Comparison of ENCODE assay signal across 21 cellular contexts in genomic region chr6:168533428-168533827, GRCh38.
DNase-seq lines count a peak whose midpoint lies in the region; ATAC-seq and TF ChIP-seq lines count a peak whose summit lies in the region.
"Had no signal": no experiment of that assay in that cellular context is flagged by ENCODE, and none has a peak within 500 bp of the region (broad histone marks: within the 10 kb centered on the region; RNA-seq: fewer than 3 reads in every experiment).

No MANE protein-coding gene starts in this region.

- peak; percentile 89 for DNase-seq in NCI-H2029 treated with DMSO at 0.1 percent for 48 hours (lab: John Stamatoyannopoulos, UW)
- DNase-seq in fibroblast of pulmonary artery (ENCODE audit: low read depth), result peak; percentile 12
- peak; percentile 22 for DNase-seq in mucosa of gallbladder (ENCODE audit: low spot score)
- no peak for DNase-seq in stimulated activated CD4-positive, alpha-beta T cell treated with anti-CD3 and anti-CD28 coated beads, Interleukin-2, amount 100 ng/mL, for 24 hours
- DNase-seq in GM13977 (ENCODE audit: low spot score), result no peak
- no peak for DNase-seq in activated CD8-positive, alpha-beta memory T cell treated with anti-CD3 and anti-CD28 coated beads, Interleukin-2, amount 50 U/mL, for 4 hours
- DNase-seq: activated CD4-positive, CD25-positive, alpha-beta regulatory T cell treated with anti-CD3 and anti-CD28 coated beads, Interleukin-2, amount 50 U/mL, for 72 hours; activated naive CD8-positive, alpha-beta T cell treated with anti-CD3 and anti-CD28 coated beads, Interleukin-2, amount 50 U/mL, for 24 hours; CD4-positive, CD25-positive, alpha-beta regulatory T cell; dorsolateral prefrontal cortex; IMR-90; MM.1S; NCI-H1930; NCI-H69; PC-9; SK-N-SH; stimulated activated CD4-positive, alpha-beta T cell treated with anti-CD3 and anti-CD28 coated beads, Interleukin-15, amount 100 ng/mL, for 24 hours; stimulated activated naive CD4-positive, alpha-beta T cell; T1000 had no signal

- H3K4me3 ChIP-seq in BLaER1 treated with 17β-estradiol and CSF1 and Interleukin-3, amounts not matched to agents 10 nM and 100 nM, result no peak overlapping the region
- H3K4me3 ChIP-seq in fibroblast of pulmonary artery (replicated peaks; ENCODE audit: low read depth, low read length), result no peak overlapping the region
- H3K4me3 ChIP-seq: dorsolateral prefrontal cortex, PC-9 had no signal

- peaks cover 0 to 12% (median 0%) of the 10 kb centered on the region in 11 experiments; a peak in 1 of 22 replicates for H4K20me1 ChIP-seq in BLaER1 treated with 17β-estradiol and CSF1 and Interleukin-3, amounts not matched to agents 10 nM and 100 nM

- TF ChIP-seq CTCF in fibroblast of pulmonary artery (IDR thresholded peaks at IDR 0.05; ENCODE audit: low read length, missing control alignments) (no peak), GM13977 (IDR thresholded peaks at IDR 0.05; ENCODE audit: extremely low read depth, insufficient read depth, missing control alignments) (no peak)

- peak overlapping the region in 9 of 11 experiments; percentile 40 to 71 (median 62); a peak in 18 of 22 replicates for H3K4me2 ChIP-seq in BLaER1 treated with 17β-estradiol and CSF1 and Interleukin-3, amounts not matched to agents 10 nM and 100 nM
- H3K4me2 ChIP-seq: PC-9, SK-N-SH had no signal

- peaks cover 17 to 29% (median 24%) of the 10 kb centered on the region in 10 experiments for H3K4me1 ChIP-seq in BLaER1 treated with 17β-estradiol and CSF1 and Interleukin-3, amounts not matched to agents 10 nM and 100 nM

- peaks cover 0 to 13% (median 0%) of the 10 kb centered on the region in 11 experiments; a peak in 5 of 22 replicates for H3K27me3 ChIP-seq in BLaER1 treated with 17β-estradiol and CSF1 and Interleukin-3, amounts not matched to agents 10 nM and 100 nM

- no peak overlapping the region for H3K9ac ChIP-seq in BLaER1 treated with 17β-estradiol and CSF1 and Interleukin-3, amounts not matched to agents 10 nM and 100 nM
- H3K9ac ChIP-seq: SK-N-SH had no signal

- H3K27ac ChIP-seq in BLaER1 treated with 17β-estradiol and CSF1 and Interleukin-3, amounts not matched to agents 10 nM and 100 nM, result no peak overlapping the region
- H3K27ac ChIP-seq: dorsolateral prefrontal cortex, PC-9 had no signal

- no peaks in the 10 kb centered on the region for H3K36me3 ChIP-seq in BLaER1 treated with 17β-estradiol and CSF1 and Interleukin-3, amounts not matched to agents 10 nM and 100 nM

- ATAC-seq in GM21576 (IDR thresholded peaks at IDR 0.05; ENCODE audit: unreplicated experiment), result no peak
- ATAC-seq: activated naive CD8-positive, alpha-beta T cell treated with anti-CD3 and anti-CD28 coated beads, Interleukin-2, amount 50 U/mL, for 24 hours had no signal

- H3K9me3 ChIP-seq in BLaER1 treated with 17β-estradiol and CSF1 and Interleukin-3, amounts not matched to agents 10 nM and 100 nM (replicated peaks in 1 of 11), result no peaks in the 10 kb centered on the region
- H3K9me3 ChIP-seq: SK-N-SH had no signal

- in situ Hi-C loops in GM13977 (cut with MboI; ENCODE audit: low pct_unique_long_range_greater_than_20kb, low sequenced_read_pairs, unreplicated experiment), result no loop called here

Comparison
In these comparisons a context has a peak if more than half of its experiments do, and no peak if none do; other contexts are left out.
1. DNase-seq: peak in NCI-H2029 treated with DMSO at 0.1 percent for 48 hours (single experiment), fibroblast of pulmonary artery (single experiment) and mucosa of gallbladder (single experiment); none in stimulated activated CD4-positive, alpha-beta T cell treated with anti-CD3 and anti-CD28 coated beads, Interleukin-2, amount 100 ng/mL, for 24 hours (0 of 2), GM13977 (single experiment) and activated CD8-positive, alpha-beta memory T cell treated with anti-CD3 and anti-CD28 coated beads, Interleukin-2, amount 50 U/mL, for 4 hours (single experiment).